ENCODE assay signal across 20 cellular contexts in genomic region chr4:146153964-146154536, GRCh38. TPM values are rescaled to one million over a fixed set of nuclear protein-coding genes. Genes with fewer than 3 reads are reported as not detected.
DNase-seq lines count a peak whose midpoint lies in the region; ATAC-seq, FAIRE-seq and TF ChIP-seq lines count a peak whose summit lies in the region.
"Had no signal": no experiment of that assay in that cellular context is flagged by ENCODE, and none has a peak within 500 bp of the region (broad histone marks: within the 10 kb centered on the region; RNA-seq: fewer than 3 reads in every experiment).

No MANE protein-coding gene starts in this region.

- 47% methylated on average over 3 of the region's 3 CpGs for WGBS in SK-N-SH (ENCODE audit: low lambda C conversion rate)
- WGBS in GM12878 (ENCODE audit: insufficient coverage, insufficient replicate concordance, low lambda C conversion rate, missing lambda C conversion rate), result 50% methylated on average over 3 of the region's 3 CpGs
- WGBS in gastroesophageal sphincter (ENCODE audit: low coverage in 1 of 2), 2 donors, result 15 to 25% methylated on average over 2 to 3 of the region's 3 CpGs

- POLR2A ChIA-PET in SK-N-SH (lab: Yijun Ruan, JAX), result no interaction called here
- POLR2A ChIA-PET in GM12878 (lab: Charles Lee), result no interaction called here

- no peaks in the 10 kb centered on the region for H3K9me3 ChIP-seq in SK-N-SH
- no peaks in the 10 kb centered on the region for H3K9me3 ChIP-seq in Loucy (ENCODE audit: insufficient read depth, low read depth, low read length)
- no peaks in the 10 kb centered on the region; the same call in 1 of the 3 replicates for H3K9me3 ChIP-seq in GM12878 (replicated peaks; ENCODE audit: control insufficient read depth, insufficient read depth, low read length)
- peaks cover 0 to 16% (median 0%) of the 10 kb centered on the region in 3 donors for H3K9me3 ChIP-seq in gastroesophageal sphincter
- H3K9me3 ChIP-seq: BLaER1 had no signal

- H3K4me1 ChIP-seq in SK-N-SH (ENCODE audit: control insufficient read depth in 1 of 2, insufficient read depth in 2 of 2, low read depth in 1 of 2, low read length in 1 of 2) (no peaks in the 10 kb centered on the region), Loucy (ENCODE audit: insufficient read depth, low read length, poor library complexity, severe bottlenecking) (no peaks in the 10 kb centered on the region), GM12878 (ENCODE audit: control insufficient read depth, insufficient read depth, low read length) (peaks cover 9% of the 10 kb centered on the region; the same call in 1 of the 2 replicates), gastroesophageal sphincter (no peaks in the 10 kb centered on the region)
- H3K4me1 ChIP-seq: BLaER1 had no signal

- DNase-seq in SK-N-SH (no peak), GM12878 (ENCODE audit: low read depth, low spot score) (no peak), pons (ENCODE audit: low spot score) (no peak), cerebellar nuclear complex (lab: John Stamatoyannopoulos, UW) (no peak)
- DNase-seq: Calu3; CD4-positive, alpha-beta memory T cell; NCI-H1436 treated with DMSO at 0.1 percent for 48 hours; NCI-H2107; OCI-M1; Right ventricle myocardium superior; T-helper 1 cell; T-helper 9 cell had no signal

- BruUV-seq in GM12878 (replicated peaks; lab: Mats Ljungman, UMichigan), result no TSS peak

- SMC1A ChIA-PET in GM12878 (lab: Charles Lee; ENCODE audit: uncharacterized antibody, unreplicated experiment), result interaction anchor here (0.8 to 1.9 kb wide), 10 partner anchors 8 to 126 kb away, joined by 3 to 7 read pairs (median 4); no protein-coding TSS in a partner anchor

- H2AFZ ChIP-seq in SK-N-SH (ENCODE audit: low read depth) (no peak overlapping the region), Loucy (ENCODE audit: low read length) (0 out of 2 replicates have a peak overlapping the region, but pooled peaks have one; percentile 11), GM12878 (ENCODE audit: control insufficient read depth, low read depth, low read length) (peak overlapping the region; percentile 29)

- no peaks in the 10 kb centered on the region for H3F3A ChIP-seq in SK-N-SH (replicated peaks; ENCODE audit: insufficient read depth)
- H3F3A ChIP-seq in Loucy (ENCODE audit: low read depth), result no peaks in the 10 kb centered on the region

- no peaks in the 10 kb centered on the region for H4K20me1 ChIP-seq in SK-N-SH (ENCODE audit: insufficient read depth)
- no peaks in the 10 kb centered on the region for H4K20me1 ChIP-seq in Loucy (ENCODE audit: insufficient read depth, low read length, poor library complexity, severe bottlenecking)
- H4K20me1 ChIP-seq in GM12878 (ENCODE audit: control insufficient read depth, insufficient read depth), result no peaks in the 10 kb centered on the region
- H4K20me1 ChIP-seq: BLaER1 had no signal

- CTCF ChIA-PET in SK-N-SH (lab: Yijun Ruan, JAX) (no interaction called here), GM12878 (lab: Yijun Ruan, JAX) (interaction anchor here (0.6 to 1.6 kb wide), 8 partner anchors 11 to 192 kb away, joined by 3 to 5 read pairs (median 4); no protein-coding TSS in a partner anchor)

- no peaks in the 10 kb centered on the region for H3K9me2 ChIP-seq in SK-N-SH
- H3K9me2 ChIP-seq in Loucy (replicated peaks; ENCODE audit: low read depth, low read length), result no peaks in the 10 kb centered on the region

- H3K79me2 ChIP-seq in SK-N-SH (ENCODE audit: insufficient read depth), result no peaks in the 10 kb centered on the region
- no peaks in the 10 kb centered on the region for H3K79me2 ChIP-seq in Loucy (ENCODE audit: insufficient read depth, low read length)
- H3K79me2 ChIP-seq in GM12878 (ENCODE audit: control insufficient read depth, insufficient read depth, low read length), result no peaks in the 10 kb centered on the region

- in situ Hi-C loops in GM12878 (cut with MboI), result no loop called here

- TF ChIP-seq RAD21 in SK-N-SH (IDR thresholded peaks at IDR 0.05; ENCODE audit: low read length), result no peak
- no peak for TF ChIP-seq RAD21 in GM12878 (IDR thresholded peaks at IDR 0.05; ENCODE audit: insufficient read depth, low read depth, low read length)

- H3K9ac ChIP-seq in SK-N-SH (no peak overlapping the region), Loucy (ENCODE audit: low read depth, low read length, poor library complexity, severe bottlenecking) (no peak overlapping the region), GM12878 (ENCODE audit: control insufficient read depth, insufficient read depth, low read length) (no peak overlapping the region)
- H3K9ac ChIP-seq: BLaER1, KMS-11 had no signal

- H3K27me3 ChIP-seq in SK-N-SH (ENCODE audit: insufficient read depth) (no peaks in the 10 kb centered on the region), Loucy (ENCODE audit: insufficient read depth, low read length, poor library complexity, severe bottlenecking) (no peaks in the 10 kb centered on the region), GM12878 (replicated peaks in 1 of 2; ENCODE audit: control insufficient read depth in 2 of 2, insufficient read depth in 2 of 2, low read length in 1 of 2) (no peaks in the 10 kb centered on the region), gastroesophageal sphincter (peaks cover 4% of the 10 kb centered on the region)
- H3K27me3 ChIP-seq: BLaER1 had no signal

- TF ChIP-seq POLR2A in GM12878 (IDR thresholded peaks at IDR 0.05; ENCODE audit: low read depth, low read length) (no peak), gastroesophageal sphincter (IDR thresholded peaks at IDR 0.05) (no peak)

- RAD21 ChIA-PET in GM12878 (lab: Charles Lee; ENCODE audit: unreplicated experiment), result interaction anchor here (1.1 kb wide), 1 partner anchor 19 kb away, joined by 4 read pairs; no protein-coding TSS in a partner anchor

- H3K27ac ChIP-seq in SK-N-SH (ENCODE audit: low read depth in 2 of 2, low read length in 1 of 2) (no peak overlapping the region), GM12878 (ENCODE audit: control insufficient read depth, insufficient read depth) (no peak overlapping the region), gastroesophageal sphincter (no peak overlapping the region)
- H3K27ac ChIP-seq: BLaER1, KMS-11, SK-N-MC had no signal

- no peak for TF ChIP-seq EP300 in SK-N-SH (IDR thresholded peaks at IDR 0.05; ENCODE audit: borderline replicate concordance in 1 of 2, low read depth in 1 of 2, low read length in 1 of 2)
- no peak for TF ChIP-seq EP300 in GM12878 (IDR thresholded peaks at IDR 0.05; ENCODE audit: borderline replicate concordance in 1 of 2, control insufficient read depth in 1 of 2, low read depth in 2 of 2, low read length in 2 of 2)
- TF ChIP-seq EP300 in gastroesophageal sphincter (IDR thresholded peaks at IDR 0.05), result no peak

- no peaks in the 10 kb centered on the region for H3K36me3 ChIP-seq in SK-N-SH (replicated peaks in 1 of 2; ENCODE audit: control insufficient read depth in 1 of 2, insufficient read depth in 2 of 2, low read length in 1 of 2)
- H3K36me3 ChIP-seq in Loucy (ENCODE audit: insufficient read depth, low read length), result no peaks in the 10 kb centered on the region
- H3K36me3 ChIP-seq in GM12878 (ENCODE audit: control insufficient read depth in 2 of 2, insufficient read depth in 2 of 2, low read length in 1 of 2), result no peaks in the 10 kb centered on the region
- H3K36me3 ChIP-seq in gastroesophageal sphincter, result no peaks in the 10 kb centered on the region
- H3K36me3 ChIP-seq: BLaER1 had no signal

- no peak for ATAC-seq in SK-N-SH treated with all-trans-retinoic acid at 6 μM for 48 hours
- ATAC-seq in GM12878, result peak; percentile 60
- ATAC-seq in gastroesophageal sphincter, result no peak
- ATAC-seq: HCT116, HepG2 had no signal

- intact Hi-C loops in GM12878 (cut with micrococcal nuclease; ENCODE audit: unreplicated experiment), result no loop called here

- no peak overlapping the region for H3K4me2 ChIP-seq in SK-N-SH
- H3K4me2 ChIP-seq in Loucy (ENCODE audit: low read depth, low read length, poor library complexity, severe bottlenecking), result no peak overlapping the region
- H3K4me2 ChIP-seq in GM12878 (ENCODE audit: control insufficient read depth, insufficient read depth), result no peak overlapping the region; the same call in 1 of the 2 replicates
- H3K4me2 ChIP-seq: BLaER1, KMS-11 had no signal

- no peak for FAIRE-seq in GM12878 (lab: Jason Lieb, UNC)
- FAIRE-seq: HepG2 had no signal

- H3K4me3 ChIP-seq in SK-N-SH (ENCODE audit: low read depth in 2 of 2, low read length in 1 of 2) (no peak overlapping the region), Loucy (ENCODE audit: low read length, poor library complexity, severe bottlenecking) (no peak overlapping the region), GM12878 (no peak overlapping the region), gastroesophageal sphincter (no peak overlapping the region)
- H3K4me3 ChIP-seq: BLaER1, SK-N-MC had no signal

- no peak for TF ChIP-seq CTCF in SK-N-SH (IDR thresholded peaks at IDR 0.05)
- TF ChIP-seq CTCF in Loucy (conservative IDR thresholded peaks at IDR 0.05; ENCODE audit: low read length), result no peak
- TF ChIP-seq CTCF in GM12878 (IDR thresholded peaks at IDR 0.05 in 2 of 3, conservative IDR thresholded peaks at IDR 0.05 in 1 of 3; ENCODE audit: control insufficient read depth in 2 of 3, extremely low read depth in 1 of 3, insufficient read depth in 1 of 3, low read depth in 3 of 3, low read length in 3 of 3), result no peak
- TF ChIP-seq CTCF in gastroesophageal sphincter (IDR thresholded peaks at IDR 0.05), result no peak

TF ChIP-seq in SK-N-SH treated with all-trans-retinoic acid at 6 μM for 48 hours, 23 proteins besides CTCF, POLR2A, EP300 and RAD21 (continues in another document):
- TF ChIP-seq ZC3H10 (CRISPR knock-in tag; IDR thresholded peaks at IDR 0.05), result no peak

TF ChIP-seq in GM12878, 131 proteins besides CTCF, POLR2A, EP300 and RAD21 (continues in another document):
- no peak for TF ChIP-seq BRCA1 (IDR thresholded peaks at IDR 0.05; ENCODE audit: low read depth, low read length)

RNA-seq across cellular contexts. Expression of gene LSM6, which starts 21.5 kb away (rescaled TPM):
- polyA plus RNA-seq in SK-N-SH (2012; rRNA removed) (17.6 and 32.5 TPM in 2 replicates), GM12878 (2011; rRNA removed) (68.0 and 112 TPM in 2 replicates), GM12878 (2014; fragmentation: Illumina TruSeq; extraction: Trizol) (198 and 252 TPM in 2 replicates), GM12878 (2014; fragmentation: Nextera tagmentation; extraction: Ambion mirVana) (100 to 1,000 TPM; 261 to 262 TPM), GM12878 (2014; rRNA removed) (170 and 177 TPM in 2 replicates), GM12878 (2016; fragmentation: Nextera tagmentation; extraction: Ambion mirVana) (100 to 1,000 TPM; 274 to 282 TPM)
- 38.6 and 62.8 TPM in 2 replicates for polyA plus RNA-seq in SK-N-SH (2012; cell fraction: cytosol; rRNA removed)
- 8.2 and 10.1 TPM in 2 replicates for polyA plus RNA-seq in SK-N-SH (2012; cell fraction: nucleus; rRNA removed)
- total RNA-seq in GM12878 (2013; cell fraction: nucleolus; rRNA removed), result 126 and 131 TPM in 2 replicates
- total RNA-seq in GM12878 (2014; rRNA removed) (106 and 110 TPM in 2 replicates), GM12878 (2014; rRNA removed; fragmentation: Illumina TruSeq; extraction: Trizol) (252 and 277 TPM in 2 replicates), GM12878 (2021) (79.2 and 84.4 TPM in 2 replicates), gastroesophageal sphincter (10 to 100 TPM; 11.5 to 28.4 (median 26.2) TPM)
- 12.5 TPM for polyA plus RNA-seq in GM12878 (2011; ENCODE audit: low read depth)
- 27.5 and 33.9 TPM in 2 replicates for polyA plus RNA-seq in GM12878 (2011; cell fraction: cytosol; rRNA removed)
- polyA plus RNA-seq in GM12878 (2011; cell fraction: nucleus; rRNA removed), result 30.7 and 44.7 TPM in 2 replicates
- polyA plus RNA-seq in GM12878 (2012), result 89.8 and 117 TPM in 2 replicates
- polyA minus RNA-seq in GM12878 (2011; rRNA and poly(A)+ RNA removed), result 36.0 and 42.0 TPM in 2 replicates
- 7.2 and 16.8 TPM in 2 replicates for polyA minus RNA-seq in GM12878 (2011; cell fraction: cytosol; rRNA and poly(A)+ RNA removed)
- polyA minus RNA-seq in GM12878 (2011; cell fraction: nucleus; rRNA and poly(A)+ RNA removed), result 85.5 and 115 TPM in 2 replicates
